Comparison of ENCODE assay signal across 18 cellular contexts in the genomic region with DNA sequence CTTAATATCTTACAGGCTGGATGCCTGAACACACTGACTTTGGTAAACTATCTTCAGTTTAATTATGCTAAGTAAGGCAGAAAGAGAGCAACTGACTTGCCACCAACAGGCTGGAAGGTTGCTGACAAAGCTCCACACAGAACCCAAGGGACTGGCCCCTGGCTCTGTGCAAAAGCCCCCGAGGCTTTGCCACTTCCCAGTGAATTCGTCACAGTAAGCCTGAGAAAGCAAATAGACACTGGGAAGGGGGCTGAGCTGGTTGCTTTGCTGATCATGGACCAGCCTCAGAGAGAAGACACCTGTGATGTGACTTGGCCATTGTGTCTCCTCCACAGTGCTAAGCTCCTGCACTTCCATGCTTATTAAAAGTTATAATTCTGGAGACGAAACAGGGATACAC.
DNase-seq lines count a peak whose midpoint lies in the region; ATAC-seq and TF ChIP-seq lines count a peak whose summit lies in the region.
"Had no signal": no experiment of that assay in that cellular context is flagged by ENCODE, and none has a peak within 500 bp of the region (broad histone marks: within the 10 kb centered on the region; RNA-seq: fewer than 3 reads in every experiment).

No MANE protein-coding gene starts in this region.

- TF ChIP-seq CTCF in HFFc6 (IDR thresholded peaks at IDR 0.05) (no peak), neural progenitor cell (IDR thresholded peaks at IDR 0.05) (no peak)

- no peak overlapping the region for H3K4me2 ChIP-seq in neural progenitor cell

- ATAC-seq in stimulated activated memory B cell treated with anti-CD40 and anti-IgM and Interleukin-4, amounts not matched to agents 10 μg/mL and 1 μg/mL and 100 μg/mL, for 72 hours = no peak
- no peak for ATAC-seq in GM18502 (IDR thresholded peaks at IDR 0.05; ENCODE audit: poor library complexity, unreplicated experiment)
- ATAC-seq: K562 had no signal

- H3K27ac ChIP-seq in SJCRH30 = peak overlapping the region; percentile 89
- H3K27ac ChIP-seq in neural progenitor cell = no peak overlapping the region

- H3K9me3 Mint-ChIP-seq in HFFc6 (no peaks in the 10 kb centered on the region; the same call in 1 of the 2 replicates), neural progenitor cell (peaks cover 1% of the 10 kb centered on the region)
- H3K9me3 Mint-ChIP-seq in stimulated activated memory B cell treated with anti-CD40 and anti-IgM and Interleukin-4, amounts not matched to agents 10 μg/mL and 1 μg/mL and 100 μg/mL, for 72 hours = no peaks in the 10 kb centered on the region

- H4K20me1 ChIP-seq in neural progenitor cell (ENCODE audit: low read depth) = no peaks in the 10 kb centered on the region

- H3K4me3 Mint-ChIP-seq in HFFc6 = no peak overlapping the region
- no peak overlapping the region for H3K4me3 Mint-ChIP-seq in neural progenitor cell
- H3K4me3 Mint-ChIP-seq in stimulated activated memory B cell treated with anti-CD40 and anti-IgM and Interleukin-4, amounts not matched to agents 10 μg/mL and 1 μg/mL and 100 μg/mL, for 72 hours = no peak overlapping the region

- H2AFZ ChIP-seq in neural progenitor cell (replicated peaks) = peak overlapping the region; percentile 22

- no peaks in the 10 kb centered on the region for H3F3A ChIP-seq in neural progenitor cell (ENCODE audit: low read depth)

- DNase-seq in HFFc6 = no peak
- peak; percentile 90 to 96 for DNase-seq in SJCRH30
- DNase-seq in neural progenitor cell (ENCODE audit: low spot score) = no peak
- DNase-seq in DMS 273 treated with DMSO at 0.1 percent for 48 hours (lab: John Stamatoyannopoulos, UW) = no peak
- no peak for DNase-seq in islet precursor cell
- DNase-seq: COR-L47; GDM1; HCEC 1CT; NCI-H1092 treated with DMSO at 0.1 percent for 48 hours; NCI-H146; NCI-H2081; NCI-H2171 treated with DMSO at 0.1 percent for 48 hours; NCI-H446; NK-92 treated with Interleukin-12 subunit alpha and Interleukin-12 subunit beta, amount 100 ng/mL, for 24 hours; SHP77 treated with DMSO at 0.1 percent for 48 hours had no signal

- H3K4me1 Mint-ChIP-seq in HFFc6 (ENCODE audit: low read depth) = peaks cover 68% of the 10 kb centered on the region
- peaks cover 19% of the 10 kb centered on the region for H3K4me1 Mint-ChIP-seq in neural progenitor cell
- H3K4me1 Mint-ChIP-seq in stimulated activated memory B cell treated with anti-CD40 and anti-IgM and Interleukin-4, amounts not matched to agents 10 μg/mL and 1 μg/mL and 100 μg/mL, for 72 hours = no peaks in the 10 kb centered on the region

- H3K27ac Mint-ChIP-seq in HFFc6 (peak overlapping the region; percentile 36; the same call in 1 of the 2 replicates), neural progenitor cell (no peak overlapping the region)
- H3K27ac Mint-ChIP-seq in stimulated activated memory B cell treated with anti-CD40 and anti-IgM and Interleukin-4, amounts not matched to agents 10 μg/mL and 1 μg/mL and 100 μg/mL, for 72 hours = no peak overlapping the region

- peaks cover 5% of the 10 kb centered on the region; the same call in 1 of the 2 replicates for H3K36me3 ChIP-seq in SJCRH30
- H3K36me3 ChIP-seq in neural progenitor cell = no peaks in the 10 kb centered on the region

- H3K4me1 ChIP-seq in SJCRH30 (peaks cover 14% of the 10 kb centered on the region), neural progenitor cell (peaks cover 3% of the 10 kb centered on the region)

- H3K36me3 Mint-ChIP-seq in HFFc6 (ENCODE audit: low read depth) (peaks cover 41% of the 10 kb centered on the region), neural progenitor cell (no peaks in the 10 kb centered on the region)
- no peaks in the 10 kb centered on the region for H3K36me3 Mint-ChIP-seq in stimulated activated memory B cell treated with anti-CD40 and anti-IgM and Interleukin-4, amounts not matched to agents 10 μg/mL and 1 μg/mL and 100 μg/mL, for 72 hours

- H3K9me3 ChIP-seq in SJCRH30 (replicated peaks) (no peaks in the 10 kb centered on the region), neural progenitor cell (ENCODE audit: low read depth) (no peaks in the 10 kb centered on the region)

- H3K79me2 ChIP-seq in neural progenitor cell (ENCODE audit: low read depth) = no peaks in the 10 kb centered on the region

- H3K4me3 ChIP-seq in SJCRH30 (peak overlapping the region; percentile 75), neural progenitor cell (no peak overlapping the region)
- H3K4me3 ChIP-seq: K562 had no signal

- H3K27me3 ChIP-seq in SJCRH30 (no peaks in the 10 kb centered on the region), neural progenitor cell (no peaks in the 10 kb centered on the region)

- H3K27me3 Mint-ChIP-seq in HFFc6 (ENCODE audit: insufficient read depth) (peaks cover 4% of the 10 kb centered on the region), neural progenitor cell (ENCODE audit: insufficient read depth, low read depth) (no peaks in the 10 kb centered on the region)
- peaks cover 19% of the 10 kb centered on the region for H3K27me3 Mint-ChIP-seq in stimulated activated memory B cell treated with anti-CD40 and anti-IgM and Interleukin-4, amounts not matched to agents 10 μg/mL and 1 μg/mL and 100 μg/mL, for 72 hours

- H3K9ac ChIP-seq in neural progenitor cell = no peak overlapping the region

Comparison
In these comparisons a context has a peak if more than half of its experiments do, and no peak if none do; other contexts are left out.
1. DNase-seq: peak in SJCRH30 (2 of 2); none in HFFc6 (single experiment), neural progenitor cell (single experiment), DMS 273 treated with DMSO at 0.1 percent for 48 hours (single experiment) and islet precursor cell (single experiment).